ENCODE assay signal across 8 cellular contexts in genomic region chr5:122493091-122493775, GRCh38.
DNase-seq lines count a peak whose midpoint lies in the region; ATAC-seq and TF ChIP-seq lines count a peak whose summit lies in the region.
"Had no signal": no experiment of that assay in that cellular context is flagged by ENCODE, and none has a peak within 500 bp of the region (broad histone marks: within the 10 kb centered on the region; RNA-seq: fewer than 3 reads in every experiment).

No MANE protein-coding gene starts in this region.

- H3K27me3 ChIP-seq in MG63 (0 out of 2 replicates have a peak, but pooled peaks cover 3% of the 10 kb centered on the region), heart left ventricle (no peaks in the 10 kb centered on the region)
- H3K27me3 ChIP-seq: gastrocnemius medialis had no signal

- H3K4me3 ChIP-seq in MG63 (no peak overlapping the region), heart left ventricle (no peak overlapping the region), retinal pigment epithelial cell (ENCODE audit: low read length) (no peak overlapping the region)
- H3K4me3 ChIP-seq: gastrocnemius medialis had no signal

- no peaks in the 10 kb centered on the region for H3K36me3 ChIP-seq in MG63
- H3K36me3 ChIP-seq in heart left ventricle: no peaks in the 10 kb centered on the region
- H3K36me3 ChIP-seq: gastrocnemius medialis had no signal

- no peak for TF ChIP-seq POLR2A in heart left ventricle (IDR thresholded peaks at IDR 0.05)

- DNase-seq in MG63: peak; percentile 12
- peak; percentile 17 for DNase-seq in OCI-M1 (lab: John Stamatoyannopoulos, UW)
- peak; percentile 75 to 92 (median 89) for DNase-seq in heart left ventricle
- DNase-seq in retinal pigment epithelial cell (ENCODE audit: low read depth): peak; percentile 73
- DNase-seq in D341Med (ENCODE audit: low spot score): no peak
- no peak for DNase-seq in MV-4-11 (lab: John Stamatoyannopoulos, UW)
- DNase-seq: gastrocnemius medialis had no signal

- 38 to 46% (median 41%) methylated on average over 7 to 8 of the region's 8 CpGs for WGBS in heart left ventricle, 4 donors

- TF ChIP-seq CTCF in heart left ventricle (IDR thresholded peaks at IDR 0.05): no peak
- peak; percentile 1 for TF ChIP-seq CTCF in retinal pigment epithelial cell (conservative IDR thresholded peaks at IDR 0.05; ENCODE audit: low read depth, low read length)

- peaks cover 0 to 9% (median 0%) of the 10 kb centered on the region in 12 donors for H3K4me1 ChIP-seq in heart left ventricle
- H3K4me1 ChIP-seq: gastrocnemius medialis had no signal

- intact Hi-C loops in heart left ventricle (cut with DNase I): loop anchor here in 5 of 10 donors (5.0 to 10.0 kb wide), 3 partner anchors 296 to 301 kb away; no protein-coding TSS in a partner anchor

- peak overlapping the region in 2 of 12 donors; percentile 19 to 50 for H3K27ac ChIP-seq in heart left ventricle
- H3K27ac ChIP-seq: gastrocnemius medialis had no signal

- no peaks in the 10 kb centered on the region; the same call in 1 of the 2 replicates for H3K9me3 ChIP-seq in MG63
- H3K9me3 ChIP-seq in heart left ventricle: no peaks in the 10 kb centered on the region
- H3K9me3 ChIP-seq: gastrocnemius medialis had no signal

- ATAC-seq in heart left ventricle (peak; percentile 98 to 99 (median 98)), HG02852 (IDR thresholded peaks at IDR 0.05; ENCODE audit: unreplicated experiment) (no peak)
- ATAC-seq: gastrocnemius medialis had no signal

Comparison
In these comparisons a context has a peak if more than half of its experiments do, and no peak if none do; other contexts are left out.
1. DNase-seq: peak in MG63 (single experiment), OCI-M1 (single experiment), heart left ventricle (5 of 5) and retinal pigment epithelial cell (single experiment); none in D341Med (single experiment) and MV-4-11 (single experiment).